1 cellular context compared by ENCODE assay signal in genomic region chr7:134388336-134389019, GRCh38.
TF ChIP-seq lines count a peak whose summit lies in the region.

No MANE protein-coding gene starts in this region.

TF ChIP-seq in GM23338, 12 proteins besides CTCF, POLR2A, EP300 and RAD21 (continued from another document):
- TF ChIP-seq ETS1 (IDR thresholded peaks at IDR 0.05) (no peak), JUNB (IDR thresholded peaks at IDR 0.05; ENCODE audit: unreplicated experiment) (no peak), STAT1 (IDR thresholded peaks at IDR 0.05; ENCODE audit: unreplicated experiment) (no peak), CREB1 (CRISPR knock-in tag; IDR thresholded peaks at IDR 0.05; ENCODE audit: low read depth) (no peak), ZNF114 (CRISPR knock-in tag; IDR thresholded peaks at IDR 0.05) (no peak), EZH2phosphoT487 (IDR thresholded peaks at IDR 0.05; ENCODE audit: unreplicated experiment) (no peak), NANOG (IDR thresholded peaks at IDR 0.05; ENCODE audit: borderline replicate concordance) (no peak)
